In genomic region chr1:64701886-64702285, GRCh38 we compare ENCODE assay signal across 1 cellular context.
TF ChIP-seq lines count a peak whose summit lies in the region.

No MANE protein-coding gene starts in this region.

TF ChIP-seq in IMR-90, 13 proteins besides CTCF, POLR2A, EP300 and RAD21:
- TF ChIP-seq CEBPB (IDR thresholded peaks at IDR 0.05; ENCODE audit: low read depth, low read length), result no peak
- no peak for TF ChIP-seq NFE2L2 (IDR thresholded peaks at IDR 0.05; ENCODE audit: low read depth, low read length)
- TF ChIP-seq MAZ (IDR thresholded peaks at IDR 0.05; ENCODE audit: borderline replicate concordance, low read depth, low read length), result no peak
- no peak for TF ChIP-seq MXI1 (IDR thresholded peaks at IDR 0.05; ENCODE audit: borderline replicate concordance, low read depth, low read length)
- TF ChIP-seq MAFK (IDR thresholded peaks at IDR 0.05; ENCODE audit: low read depth, low read length), result no peak
- no peak for TF ChIP-seq RFX5 (IDR thresholded peaks at IDR 0.05; ENCODE audit: low read depth, low read length)
- TF ChIP-seq CHD1 (IDR thresholded peaks at IDR 0.05; ENCODE audit: low read depth, low read length), result no peak
- TF ChIP-seq BHLHE40 (IDR thresholded peaks at IDR 0.05; ENCODE audit: low read depth, low read length), result no peak
- no peak for TF ChIP-seq SMC3 (IDR thresholded peaks at IDR 0.05; ENCODE audit: low read depth, low read length)
- no peak for TF ChIP-seq FOS (IDR thresholded peaks at IDR 0.05; ENCODE audit: low read depth, low read length)
- no peak for TF ChIP-seq ELK1 (IDR thresholded peaks at IDR 0.05; ENCODE audit: borderline replicate concordance, low read depth, low read length)
- TF ChIP-seq USF2 (IDR thresholded peaks at IDR 0.05; ENCODE audit: low read depth, low read length), result no peak
- TF ChIP-seq RCOR1 (IDR thresholded peaks at IDR 0.05; ENCODE audit: insufficient replicate concordance, low read length), result no peak
TF ChIP-seq in IMR-90: peak in this region for 0.
